Comparison of ENCODE assay signal across 1 cellular context in genomic region chr15:91420689-91421088, GRCh38.
TF ChIP-seq lines count a peak whose summit lies in the region.

No MANE protein-coding gene starts in this region.

TF ChIP-seq in WTC11, 78 proteins besides CTCF, POLR2A, EP300 and RAD21 (continued from another document):
- TF ChIP-seq E2F1 (CRISPR knock-in tag; IDR thresholded peaks at IDR 0.05) (no peak), CREM (CRISPR knock-in tag; IDR thresholded peaks at IDR 0.05) (no peak), FOXP1 (CRISPR knock-in tag; IDR thresholded peaks at IDR 0.05; ENCODE audit: borderline replicate concordance) (no peak), ZNF425 (CRISPR knock-in tag; conservative IDR thresholded peaks at IDR 0.05) (no peak), GABPB1 (CRISPR knock-in tag; IDR thresholded peaks at IDR 0.05) (no peak), TCF7 (CRISPR knock-in tag; IDR thresholded peaks at IDR 0.05; ENCODE audit: low read depth) (no peak), CREB1 (CRISPR knock-in tag; IDR thresholded peaks at IDR 0.05) (no peak), NR2C2 (CRISPR knock-in tag; IDR thresholded peaks at IDR 0.05) (no peak), JAZF1 (CRISPR knock-in tag; IDR thresholded peaks at IDR 0.05) (no peak)
